23 cellular contexts compared by ENCODE assay signal in genomic region chr17:63138713-63139112, GRCh38.
A peak's percentile ranks its signal among the peaks of the same experiment; 100 is the strongest.
DNase-seq lines count a peak whose midpoint lies in the region; ATAC-seq, FAIRE-seq and TF ChIP-seq lines count a peak whose summit lies in the region.
"Had no signal": no experiment of that assay in that cellular context is flagged by ENCODE, and none has a peak within 500 bp of the region (broad histone marks: within the 10 kb centered on the region; RNA-seq: fewer than 3 reads in every experiment).

No MANE protein-coding gene starts in this region.

- H3K9me3 Mint-ChIP-seq in neural progenitor cell: no peaks in the 10 kb centered on the region
- H3K9me3 Mint-ChIP-seq: CD4-positive, CD25-positive, alpha-beta regulatory T cell; dendritic cell treated with granulocyte-macrophage colony-stimulating factor and Interleukin-4, amounts not matched to agents 40 ng/mL and 50 ng/mL, for 4 days; H9; nephron progenitor cell; stimulated activated effector memory CD8-positive, alpha-beta T cell treated with anti-CD3 and anti-CD28 coated beads, Interleukin-12 subunit alpha, Interleukin-12 subunit beta, amount 100 ng/mL, for 72 hours had no signal

- no peak for TF ChIP-seq CTCF in neural progenitor cell (IDR thresholded peaks at IDR 0.05)

- H3K9me3 ChIP-seq in GM23248 (ENCODE audit: low read depth) (no peaks in the 10 kb centered on the region), neural progenitor cell (ENCODE audit: low read depth) (no peaks in the 10 kb centered on the region), small intestine (ENCODE audit: control insufficient read depth, low read depth) (no peaks in the 10 kb centered on the region)
- H3K9me3 ChIP-seq: MG63, tibial artery had no signal

- 50 to 56% methylated on average over 3 of the region's 3 CpGs for WGBS in GM23248 (ENCODE audit: low coverage in 1 of 2, low lambda C conversion rate in 2 of 2, missing lambda C conversion rate in 2 of 2), 2 experiments
- 56 to 68% (median 63%) methylated on average over 3 of the region's 3 CpGs for WGBS in small intestine, 3 donors

- peaks cover 50% of the 10 kb centered on the region for H3K4me1 Mint-ChIP-seq in neural progenitor cell

- H3K9ac ChIP-seq in GM23248 (no peak overlapping the region), neural progenitor cell (no peak overlapping the region)

- peak overlapping the region; percentile 84 for H3K27ac Mint-ChIP-seq in neural progenitor cell
- H3K27ac Mint-ChIP-seq: CD4-positive, CD25-positive, alpha-beta regulatory T cell; dendritic cell treated with granulocyte-macrophage colony-stimulating factor and Interleukin-4, amounts not matched to agents 40 ng/mL and 50 ng/mL, for 4 days; H9; nephron progenitor cell; stimulated activated effector memory CD8-positive, alpha-beta T cell treated with anti-CD3 and anti-CD28 coated beads, Interleukin-12 subunit alpha, Interleukin-12 subunit beta, amount 100 ng/mL, for 72 hours had no signal

- H3K4me3 Mint-ChIP-seq in neural progenitor cell: no peak overlapping the region
- H3K4me3 Mint-ChIP-seq: CD4-positive, CD25-positive, alpha-beta regulatory T cell; dendritic cell treated with granulocyte-macrophage colony-stimulating factor and Interleukin-4, amounts not matched to agents 40 ng/mL and 50 ng/mL, for 4 days; H9; nephron progenitor cell; stimulated activated effector memory CD8-positive, alpha-beta T cell treated with anti-CD3 and anti-CD28 coated beads, Interleukin-12 subunit alpha, Interleukin-12 subunit beta, amount 100 ng/mL, for 72 hours had no signal

- ATAC-seq in GM21717 (IDR thresholded peaks at IDR 0.05; ENCODE audit: unreplicated experiment): no peak
- ATAC-seq in HG03378 (IDR thresholded peaks at IDR 0.05; ENCODE audit: unreplicated experiment): no peak
- ATAC-seq: stimulated activated effector memory CD8-positive, alpha-beta T cell treated with anti-CD3 and anti-CD28 coated beads, Interleukin-12 subunit alpha, Interleukin-12 subunit beta, amount 100 ng/mL, for 72 hours had no signal

- H3K36me3 ChIP-seq in GM23248 (ENCODE audit: low read depth): no peaks in the 10 kb centered on the region
- no peaks in the 10 kb centered on the region for H3K36me3 ChIP-seq in neural progenitor cell
- H3K36me3 ChIP-seq in small intestine (ENCODE audit: control insufficient read depth in 2 of 2, insufficient read depth in 2 of 2, low read length in 2 of 2): no peaks in the 10 kb centered on the region
- H3K36me3 ChIP-seq: MG63, tibial artery had no signal

- H2AFZ ChIP-seq in GM23248 (no peak overlapping the region), neural progenitor cell (replicated peaks) (no peak overlapping the region)

- H3K79me2 ChIP-seq in GM23248 (ENCODE audit: insufficient read depth): peaks cover 99% of the 10 kb centered on the region
- no peaks in the 10 kb centered on the region for H3K79me2 ChIP-seq in neural progenitor cell (ENCODE audit: low read depth)

- H3K4me2 ChIP-seq in GM23248 (ENCODE audit: unreplicated experiment) (no peak overlapping the region), neural progenitor cell (no peak overlapping the region)

- DNase-seq in GM23248 (peak; percentile 28), MV-4-11 (lab: John Stamatoyannopoulos, UW) (peak; percentile 57), fibroblast of gingiva (ENCODE audit: low read depth) (peak; percentile 13), neural progenitor cell (ENCODE audit: low spot score) (no peak), small intestine (no peak)
- DNase-seq: activated CD4-positive, alpha-beta T cell treated with anti-CD3 and anti-CD28 coated beads, Interleukin-2, amount 50 U/mL, for 1 hour; activated naive CD4-positive, alpha-beta T cell treated with Interleukin-2 at 50 U/mL for 16 hours; CD4-positive, CD25-positive, alpha-beta regulatory T cell; glutamatergic neuron; H9; mammary epithelial cell; MG63; NCI-H2081; NCI-H524; nephron progenitor cell; tibial artery had no signal

- no peaks in the 10 kb centered on the region; the same call in 1 of the 2 replicates for H3K4me1 ChIP-seq in GM23248 (ENCODE audit: insufficient read depth)
- peaks cover 28% of the 10 kb centered on the region for H3K4me1 ChIP-seq in neural progenitor cell
- peaks cover 0 to 4% of the 10 kb centered on the region in 2 donors for H3K4me1 ChIP-seq in small intestine (ENCODE audit: control insufficient read depth in 2 of 2, insufficient read depth in 1 of 2, low read depth in 1 of 2, low read length in 1 of 2)
- H3K4me1 ChIP-seq: tibial artery had no signal

- H3K27ac ChIP-seq in GM23248 (peak overlapping the region; percentile 12; the same call in 1 of the 2 replicates), neural progenitor cell (no peak overlapping the region), small intestine (ENCODE audit: low read depth in 1 of 2, low read length in 1 of 2) (no peak overlapping the region)
- H3K27ac ChIP-seq: epithelial cell of prostate, SK-N-MC, tibial artery had no signal

- H3K36me3 Mint-ChIP-seq in neural progenitor cell: no peaks in the 10 kb centered on the region
- H3K36me3 Mint-ChIP-seq: CD4-positive, CD25-positive, alpha-beta regulatory T cell; stimulated activated effector memory CD8-positive, alpha-beta T cell treated with anti-CD3 and anti-CD28 coated beads, Interleukin-12 subunit alpha, Interleukin-12 subunit beta, amount 100 ng/mL, for 72 hours had no signal

- H3K9me2 ChIP-seq in GM23248 (ENCODE audit: insufficient read depth): no peaks in the 10 kb centered on the region

- in situ Hi-C loops in GM23248 (cut with MboI): no loop called here

- H3K27me3 ChIP-seq in GM23248 (replicated peaks; ENCODE audit: insufficient read depth) (no peaks in the 10 kb centered on the region), neural progenitor cell (no peaks in the 10 kb centered on the region), small intestine (ENCODE audit: control insufficient read depth in 2 of 2, insufficient read depth in 2 of 2, low read length in 2 of 2) (no peaks in the 10 kb centered on the region)
- H3K27me3 ChIP-seq: MG63, tibial artery had no signal

- H3F3A ChIP-seq in GM23248 (ENCODE audit: insufficient read depth): peaks cover 5% of the 10 kb centered on the region; the same call in 1 of the 2 replicates
- H3F3A ChIP-seq in neural progenitor cell (ENCODE audit: low read depth): peaks cover 9% of the 10 kb centered on the region

- FAIRE-seq in small intestine (lab: Jason Lieb, UNC): no peak
- FAIRE-seq: GM18507 had no signal

- H4K20me1 ChIP-seq in GM23248 (ENCODE audit: insufficient read depth): no peaks in the 10 kb centered on the region
- no peaks in the 10 kb centered on the region for H4K20me1 ChIP-seq in neural progenitor cell (ENCODE audit: low read depth)

- H3K27me3 Mint-ChIP-seq in neural progenitor cell (ENCODE audit: insufficient read depth, low read depth): peaks cover 4% of the 10 kb centered on the region
- H3K27me3 Mint-ChIP-seq: dendritic cell treated with granulocyte-macrophage colony-stimulating factor and Interleukin-4, amounts not matched to agents 40 ng/mL and 50 ng/mL, for 4 days had no signal

- no peak overlapping the region for H3K4me3 ChIP-seq in GM23248
- H3K4me3 ChIP-seq in neural progenitor cell: no peak overlapping the region
- no peak overlapping the region for H3K4me3 ChIP-seq in small intestine (ENCODE audit: low read depth in 1 of 2, low read length in 2 of 2)
- H3K4me3 ChIP-seq: MG63, SK-N-MC, tibial artery had no signal

Comparison
In these comparisons a context has a peak if more than half of its experiments do, and no peak if none do; other contexts are left out.
1. DNase-seq: peak in GM23248 (single experiment), MV-4-11 (single experiment) and fibroblast of gingiva (single experiment); none in neural progenitor cell (single experiment) and small intestine (single experiment).